Comparison of ENCODE assay signal across 15 cellular contexts in the genomic region with DNA sequence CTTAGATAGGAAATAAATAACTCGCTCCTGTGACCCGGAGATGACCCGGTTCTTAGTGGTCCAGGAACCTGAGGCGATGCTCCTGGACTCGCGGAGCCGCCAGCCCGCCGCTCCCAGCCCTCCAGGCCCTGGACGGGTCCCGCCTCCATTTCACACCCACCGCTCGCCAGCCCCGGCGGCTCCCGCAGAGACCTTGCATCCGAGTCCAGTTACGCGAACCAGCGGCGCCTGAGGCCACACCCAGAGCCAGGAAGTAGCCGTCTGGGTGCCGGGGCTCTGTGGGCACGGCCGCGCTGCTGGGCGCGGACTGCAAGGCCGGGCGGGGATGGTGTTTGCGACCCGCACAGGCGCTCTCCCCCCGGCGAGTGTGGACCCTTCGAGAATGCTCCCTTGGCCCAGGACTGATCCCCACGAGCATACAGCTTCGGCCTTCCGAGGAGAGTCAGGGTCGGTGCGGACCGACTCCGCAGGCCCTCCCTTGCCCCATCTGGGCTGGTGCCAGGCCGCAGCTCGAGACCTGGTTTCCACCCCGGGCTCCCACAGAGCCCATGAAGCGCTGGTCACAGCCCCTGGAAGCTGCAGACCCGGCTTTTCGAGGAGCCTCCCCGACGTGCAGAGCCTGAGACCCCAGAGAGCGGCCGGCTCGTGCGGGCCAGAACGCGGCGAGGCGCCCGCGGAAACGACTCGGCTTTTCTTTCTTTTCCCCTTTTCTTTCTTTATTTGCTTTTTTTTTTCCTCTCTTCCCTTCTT. TPM values are rescaled to one million over a fixed set of nuclear protein-coding genes. Genes with fewer than 3 reads are reported as not detected.
A peak's percentile ranks its signal among the peaks of the same experiment; 100 is the strongest.
DNase-seq lines count a peak whose midpoint lies in the region; ATAC-seq, FAIRE-seq and TF ChIP-seq lines count a peak whose summit lies in the region.
"Had no signal": no experiment of that assay in that cellular context is flagged by ENCODE, and none has a peak within 500 bp of the region (broad histone marks: within the 10 kb centered on the region; RNA-seq: fewer than 3 reads in every experiment).

No MANE protein-coding gene starts in this region.

- no peaks in the 10 kb centered on the region for H3K9me3 ChIP-seq in CD4-positive, alpha-beta memory T cell (ENCODE audit: control insufficient read depth in 1 of 2, low read length in 2 of 2)
- H3K9me3 ChIP-seq in HUES64 (ENCODE audit: insufficient read depth, low read depth, low read length) (no peaks in the 10 kb centered on the region), endodermal cell (ENCODE audit: control insufficient read depth, low read length) (no peaks in the 10 kb centered on the region), kidney (ENCODE audit: control insufficient read depth in 1 of 2, low read length in 2 of 2) (no peaks in the 10 kb centered on the region)

- no peak overlapping the region for H3K27ac Mint-ChIP-seq in CD4-positive, alpha-beta memory T cell
- H3K27ac Mint-ChIP-seq in endodermal cell = no peak overlapping the region
- no peak overlapping the region for H3K27ac Mint-ChIP-seq in natural killer cell treated with Interleukin-12 subunit alpha and Interleukin-12 subunit beta and Interleukin-15 and Interleukin-18, amount 100 ng/mL, for 72 hours
- H3K27ac Mint-ChIP-seq: stimulated activated naive CD8-positive, alpha-beta T cell treated with anti-CD3 and anti-CD28 coated beads, Interleukin-15, Interleukin-2, amounts not matched to agents 100 ng/mL and 50 ng/mL, for 24 hours had no signal

- CTCF ChIA-PET in CD4-positive, alpha-beta memory T cell (lab: Charles Lee; ENCODE audit: partially characterized antibody) = interaction anchor here (5.1 kb wide), 1 partner anchor 279 kb away, joined by 44 read pairs; no protein-coding TSS in a partner anchor

- no peaks in the 10 kb centered on the region for H3K36me3 ChIP-seq in CD4-positive, alpha-beta memory T cell (ENCODE audit: insufficient read depth, low read length)
- H3K36me3 ChIP-seq in HUES64 (ENCODE audit: insufficient read depth, low read length) (no peaks in the 10 kb centered on the region), endodermal cell (ENCODE audit: control insufficient read depth, insufficient read depth, low read length) (no peaks in the 10 kb centered on the region), kidney (ENCODE audit: control insufficient read depth in 1 of 2, insufficient read depth in 2 of 2, low read length in 2 of 2) (no peaks in the 10 kb centered on the region)

- H3K4me1 ChIP-seq in CD4-positive, alpha-beta memory T cell (ENCODE audit: insufficient read depth, low read length) = peaks cover 46% of the 10 kb centered on the region
- peaks cover 5% of the 10 kb centered on the region for H3K4me1 ChIP-seq in HUES64 (ENCODE audit: insufficient read depth, low read length)
- H3K4me1 ChIP-seq in endodermal cell (ENCODE audit: control insufficient read depth, insufficient read depth, low read length) = no peaks in the 10 kb centered on the region
- peaks cover 3 to 14% of the 10 kb centered on the region in 2 donors for H3K4me1 ChIP-seq in kidney (ENCODE audit: control insufficient read depth in 1 of 2, insufficient read depth in 1 of 2, low read depth in 1 of 2, low read length in 2 of 2)

- H3K4me1 Mint-ChIP-seq in CD4-positive, alpha-beta memory T cell = peaks cover 15 to 60% (median 31%) of the 10 kb centered on the region in 4 donors
- H3K4me1 Mint-ChIP-seq in endodermal cell = peaks cover 13% of the 10 kb centered on the region
- H3K4me1 Mint-ChIP-seq in natural killer cell treated with Interleukin-12 subunit alpha and Interleukin-12 subunit beta and Interleukin-15 and Interleukin-18, amount 100 ng/mL, for 72 hours (ENCODE audit: low read depth in 2 of 2) = peaks cover 24 to 27% of the 10 kb centered on the region in 2 donors

- H3K27me3 ChIP-seq in CD4-positive, alpha-beta memory T cell (ENCODE audit: insufficient read depth, low read length) = peaks cover 41% of the 10 kb centered on the region
- H3K27me3 ChIP-seq in HUES64 (ENCODE audit: insufficient read depth, low read length) (peaks cover 75% of the 10 kb centered on the region), endodermal cell (ENCODE audit: control insufficient read depth, insufficient read depth, low read length, poor library complexity, severe bottlenecking) (peaks cover 74% of the 10 kb centered on the region)

- H3K4me3 ChIP-seq in CD4-positive, alpha-beta memory T cell (ENCODE audit: low read length in 2 of 2) = no peak overlapping the region
- H3K4me3 ChIP-seq in HUES64 (ENCODE audit: low read length) = peak overlapping the region; percentile 9; the same call in 1 of the 2 replicates
- H3K4me3 ChIP-seq in endodermal cell (ENCODE audit: low read length) = no peak overlapping the region
- H3K4me3 ChIP-seq in kidney (ENCODE audit: low read length in 2 of 2) = no peak overlapping the region

- TF ChIP-seq CTCF in endodermal cell (conservative IDR thresholded peaks at IDR 0.05) (no peak), kidney (IDR thresholded peaks at IDR 0.05; ENCODE audit: borderline replicate concordance, extremely low read depth, insufficient read depth) (no peak)

- no peak for FAIRE-seq in kidney (lab: Jason Lieb, UNC)

- no peak overlapping the region for H3K9ac ChIP-seq in HUES64 (ENCODE audit: low read depth, low read length)
- no peak overlapping the region for H3K9ac ChIP-seq in endodermal cell (ENCODE audit: extremely low read depth, low read length, poor library complexity, severe bottlenecking)
- H3K9ac ChIP-seq in kidney (ENCODE audit: low read length in 2 of 2) = no peak overlapping the region

- H3K36me3 Mint-ChIP-seq in CD4-positive, alpha-beta memory T cell = no peaks in the 10 kb centered on the region
- H3K36me3 Mint-ChIP-seq in endodermal cell (ENCODE audit: low read depth) = no peaks in the 10 kb centered on the region
- H3K36me3 Mint-ChIP-seq in natural killer cell treated with Interleukin-12 subunit alpha and Interleukin-12 subunit beta and Interleukin-15 and Interleukin-18, amount 100 ng/mL, for 72 hours = no peaks in the 10 kb centered on the region

- intact Hi-C loops in CD4-positive, alpha-beta memory T cell (cut with micrococcal nuclease) = no loop called here
- intact Hi-C loops in kidney (cut with DNase I) = loop anchor here (10.0 kb wide), 1 partner anchor 276 kb away; no protein-coding TSS in a partner anchor

- peak overlapping the region in 5 of 8 donors; percentile 6 to 82 (median 60) for H3K4me3 Mint-ChIP-seq in CD4-positive, alpha-beta memory T cell
- H3K4me3 Mint-ChIP-seq in endodermal cell = no peak overlapping the region
- H3K4me3 Mint-ChIP-seq in natural killer cell treated with Interleukin-12 subunit alpha and Interleukin-12 subunit beta and Interleukin-15 and Interleukin-18, amount 100 ng/mL, for 72 hours = peak overlapping the region; percentile 51

- 4% methylated on average over 63 of the region's 63 CpGs for WGBS in HUES64
- WGBS in endodermal cell (ENCODE audit: insufficient coverage in 1 of 2, insufficient read length in 1 of 2), 2 experiments = 4 to 8% methylated on average over 31 to 63 of the region's 63 CpGs

- H3K9me3 Mint-ChIP-seq in CD4-positive, alpha-beta memory T cell = no peaks in the 10 kb centered on the region
- no peaks in the 10 kb centered on the region for H3K9me3 Mint-ChIP-seq in endodermal cell
- no peaks in the 10 kb centered on the region for H3K9me3 Mint-ChIP-seq in natural killer cell treated with Interleukin-12 subunit alpha and Interleukin-12 subunit beta and Interleukin-15 and Interleukin-18, amount 100 ng/mL, for 72 hours
- H3K9me3 Mint-ChIP-seq: stimulated activated naive CD8-positive, alpha-beta T cell treated with anti-CD3 and anti-CD28 coated beads, Interleukin-15, Interleukin-2, amounts not matched to agents 100 ng/mL and 50 ng/mL, for 24 hours had no signal

- peaks cover 43 to 59% of the 10 kb centered on the region in 2 donors for H3K27me3 Mint-ChIP-seq in CD4-positive, alpha-beta memory T cell
- H3K27me3 Mint-ChIP-seq in endodermal cell (ENCODE audit: insufficient read depth) = peaks cover 75% of the 10 kb centered on the region
- H3K27me3 Mint-ChIP-seq in natural killer cell treated with Interleukin-12 subunit alpha and Interleukin-12 subunit beta and Interleukin-15 and Interleukin-18, amount 100 ng/mL, for 72 hours = peaks cover 42 to 63% of the 10 kb centered on the region in 2 donors

- POLR2A ChIA-PET in CD4-positive, alpha-beta memory T cell (lab: Charles Lee; ENCODE audit: partially characterized antibody) = no interaction called here

- H3K27ac ChIP-seq in CD4-positive, alpha-beta memory T cell (ENCODE audit: low read depth, low read length) = no peak overlapping the region
- no peak overlapping the region for H3K27ac ChIP-seq in HUES64 (ENCODE audit: low read depth, low read length)
- no peak overlapping the region for H3K27ac ChIP-seq in endodermal cell (ENCODE audit: low read depth, low read length)
- no peak overlapping the region for H3K27ac ChIP-seq in kidney (ENCODE audit: low read depth in 2 of 2, low read length in 2 of 2)

- DNase-seq in CD4-positive, alpha-beta memory T cell = no peak
- peak; percentile 83 for DNase-seq in endodermal cell
- peak; percentile 60 for DNase-seq in natural killer cell treated with Interleukin-12 subunit alpha and Interleukin-12 subunit beta and Interleukin-15 and Interleukin-18, amount 100 ng/mL, for 72 hours (ENCODE audit: low spot score)
- no peak for DNase-seq in NOMO-1 (lab: John Stamatoyannopoulos, UW; ENCODE audit: unreplicated experiment in 2 of 2)
- DNase-seq in kidney = no peak
- DNase-seq in midbrain (lab: John Stamatoyannopoulos, UW) = no peak
- DNase-seq in DMS114 treated with DMSO at 0.1 percent for 48 hours (lab: John Stamatoyannopoulos, UW; ENCODE audit: unreplicated experiment) = no peak
- DNase-seq: amniotic stem cell, NCI-H2171 treated with DMSO at 0.1 percent for 48 hours, OCI-M1 had no signal

- ATAC-seq in natural killer cell treated with Interleukin-12 subunit alpha and Interleukin-12 subunit beta and Interleukin-15 and Interleukin-18, amount 100 ng/mL, for 72 hours = peak in 1 of 2 donors; percentile 50
- ATAC-seq: left lobe of liver had no signal

RNA-seq across cellular contexts. Expression of a gene that starts 5.2 kb away (rescaled TPM):
- total RNA-seq in CD4-positive, alpha-beta memory T cell = not detected
- not detected for polyA plus RNA-seq in CD4-positive, alpha-beta memory T cell
- polyA plus RNA-seq in HUES64 (2013, experiment 1 of 2) = 0.95 TPM
- 1.9 TPM for polyA plus RNA-seq in HUES64 (2013, experiment 2 of 2)
- total RNA-seq in endodermal cell (under 1 TPM in 1 of 2 donors, not detected in 1; 0.35 TPM), kidney (not detected)
- 2.9 TPM for polyA plus RNA-seq in endodermal cell (2013, experiment 1 of 2)
- polyA plus RNA-seq in endodermal cell (2013, experiment 2 of 2) = 2.2 TPM
- under 1 TPM in 1 of 2 donors, not detected in 1; 0.29 TPM for total RNA-seq in natural killer cell treated with Interleukin-12 subunit alpha and Interleukin-12 subunit beta and Interleukin-15 and Interleukin-18, amount 100 ng/mL, for 72 hours
- not detected for polyA plus RNA-seq in kidney (ENCODE audit: insufficient read depth, low read depth, low replicate concordance)
- total RNA-seq: left lobe of liver; T-helper 2 cell treated with Interferon-gamma antibody and Interleukin-4, amounts not matched to agents 100 ng/mL and 5 ng/mL, for 36 hours had no signal
- polyA plus RNA-seq: BJ had no signal

Comparison
In these comparisons a context has a peak if more than half of its experiments do, and no peak if none do; other contexts are left out.
1. DNase-seq: peak in endodermal cell (single experiment) and natural killer cell treated with Interleukin-12 subunit alpha and Interleukin-12 subunit beta and Interleukin-15 and Interleukin-18, amount 100 ng/mL, for 72 hours (single experiment); none in CD4-positive, alpha-beta memory T cell (0 of 5), NOMO-1 (0 of 2), kidney (single experiment), midbrain (single experiment) and DMS114 treated with DMSO at 0.1 percent for 48 hours (single experiment).